Comparison of ENCODE assay signal across 1 cellular context in the genomic region with DNA sequence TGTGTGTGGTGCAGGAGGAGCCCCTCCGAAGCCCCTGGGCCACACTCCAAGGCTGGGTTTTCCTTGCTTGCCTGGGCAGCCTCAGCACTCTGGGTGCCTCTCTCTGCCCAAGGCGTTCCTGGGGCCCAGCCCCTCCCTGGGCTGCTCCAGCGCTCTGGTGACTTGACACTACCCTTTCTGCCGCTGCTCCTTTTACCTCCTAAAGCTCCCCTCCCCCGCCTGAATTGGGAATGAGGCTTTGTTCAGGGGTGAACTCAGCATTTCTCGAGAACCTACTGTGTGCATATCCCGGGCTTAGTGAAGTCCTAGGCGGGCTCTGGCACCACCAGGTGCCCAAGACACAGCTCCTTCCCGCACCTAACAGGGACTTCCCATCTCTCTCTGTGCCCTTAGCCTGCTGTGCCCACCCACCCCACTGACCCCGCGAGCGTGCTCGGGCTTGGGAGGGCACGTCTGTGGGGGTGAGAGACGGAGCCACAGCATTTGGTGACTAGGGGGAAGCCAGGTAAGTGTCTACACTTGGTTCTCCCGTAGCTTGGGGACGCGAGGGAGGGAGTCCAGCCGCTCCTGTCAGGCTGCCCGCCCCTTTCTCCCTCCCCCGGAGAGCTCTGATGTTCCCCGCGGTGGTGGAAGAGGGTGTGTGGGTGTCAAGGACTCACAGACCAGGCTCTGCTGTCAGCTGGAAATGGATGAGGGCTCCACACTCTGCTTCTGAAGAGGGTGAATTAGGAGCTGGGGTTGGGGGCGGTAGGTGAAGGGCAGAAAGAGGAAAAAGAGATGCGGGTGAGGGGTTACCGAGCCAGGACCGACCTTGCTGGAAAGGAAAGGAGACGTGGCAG.
A peak's percentile ranks its signal among the peaks of the same experiment; 100 is the strongest.
TF ChIP-seq lines count a peak whose summit lies in the region.

No MANE protein-coding gene starts in this region.

TF ChIP-seq in HepG2, 621 proteins besides CTCF, POLR2A, EP300 and RAD21 (continues in another document):
- TF ChIP-seq DNMT3B (CRISPR knock-in tag; conservative IDR thresholded peaks at IDR 0.05) = no peak
- peak; percentile 29; the same call in 1 of the 2 replicates for TF ChIP-seq CCDC6 (CRISPR knock-in tag; IDR thresholded peaks at IDR 0.05)
- no peak for TF ChIP-seq RFX5 (IDR thresholded peaks at IDR 0.05; ENCODE audit: low read depth, low read length)
- TF ChIP-seq PPARG (CRISPR knock-in tag; conservative IDR thresholded peaks at IDR 0.05) = no peak
- peak; percentile 71; the same call in 1 of the 2 replicates for TF ChIP-seq ZNF274 (CRISPR knock-in tag; IDR thresholded peaks at IDR 0.05)
- TF ChIP-seq, protein P1, sequence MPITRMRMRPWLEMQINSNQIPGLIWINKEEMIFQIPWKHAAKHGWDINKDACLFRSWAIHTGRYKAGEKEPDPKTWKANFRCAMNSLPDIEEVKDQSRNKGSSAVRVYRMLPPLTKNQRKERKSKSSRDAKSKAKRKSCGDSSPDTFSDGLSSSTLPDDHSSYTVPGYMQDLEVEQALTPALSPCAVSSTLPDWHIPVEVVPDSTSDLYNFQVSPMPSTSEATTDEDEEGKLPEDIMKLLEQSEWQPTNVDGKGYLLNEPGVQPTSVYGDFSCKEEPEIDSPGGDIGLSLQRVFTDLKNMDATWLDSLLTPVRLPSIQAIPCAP (CRISPR knock-in tag; IDR thresholded peaks at IDR 0.05; ENCODE audit: low read depth) = no peak
- no peak for TF ChIP-seq ZNF256 (CRISPR knock-in tag; conservative IDR thresholded peaks at IDR 0.05)
- TF ChIP-seq TAF15 (IDR thresholded peaks at IDR 0.05; ENCODE audit: low read depth, low read length, poor library complexity, severe bottlenecking) = no peak
- no peak for TF ChIP-seq ZNF280D (CRISPR knock-in tag; IDR thresholded peaks at IDR 0.05)
- TF ChIP-seq PAWR (CRISPR knock-in tag; IDR thresholded peaks at IDR 0.05; ENCODE audit: borderline replicate concordance) = no peak
- no peak for TF ChIP-seq TEAD2 (CRISPR knock-in tag; IDR thresholded peaks at IDR 0.05)
- TF ChIP-seq HMGXB3 (CRISPR knock-in tag; IDR thresholded peaks at IDR 0.05; ENCODE audit: borderline replicate concordance) = 0 out of 2 replicates have a peak, but pooled peaks have one; percentile 5
- TF ChIP-seq RXRA (CRISPR knock-in tag; IDR thresholded peaks at IDR 0.05) = no peak
- TF ChIP-seq ZNF687 (CRISPR knock-in tag; IDR thresholded peaks at IDR 0.05) = peak; percentile 13
- TF ChIP-seq CEBPG (CRISPR knock-in tag; IDR thresholded peaks at IDR 0.05) = no peak
- TF ChIP-seq HNRNPLL (IDR thresholded peaks at IDR 0.05; ENCODE audit: low read depth, low read length, poor library complexity, severe bottlenecking) = peak; percentile 9
- TF ChIP-seq TCF7L2 (IDR thresholded peaks at IDR 0.05; ENCODE audit: low read depth, low read length) = no peak
- TF ChIP-seq RARA (CRISPR knock-in tag; IDR thresholded peaks at IDR 0.05) = no peak
- no peak for TF ChIP-seq U2AF1 (optimal IDR thresholded peaks at IDR 0.05; ENCODE audit: low read depth, low read length)
- no peak for TF ChIP-seq HOXA9 (CRISPR knock-in tag; IDR thresholded peaks at IDR 0.05; ENCODE audit: borderline replicate concordance)
- TF ChIP-seq ZNF790 (CRISPR knock-in tag; IDR thresholded peaks at IDR 0.05; ENCODE audit: borderline replicate concordance) = 0 out of 2 replicates have a peak, but pooled peaks have one; percentile 44
- TF ChIP-seq KDM2A (CRISPR knock-in tag; IDR thresholded peaks at IDR 0.05; ENCODE audit: borderline replicate concordance, low read depth) = peak; percentile 11; the same call in 1 of the 2 replicates
- 0 out of 2 replicates have a peak, but pooled peaks have one; percentile 49 for TF ChIP-seq ZNF563 (CRISPR knock-in tag; IDR thresholded peaks at IDR 0.05)
- TF ChIP-seq BRCA1 (CRISPR knock-in tag; IDR thresholded peaks at IDR 0.05) = no peak
- TF ChIP-seq HOXA3 (CRISPR knock-in tag; IDR thresholded peaks at IDR 0.05) = no peak
- TF ChIP-seq ZNF607 (CRISPR knock-in tag; IDR thresholded peaks at IDR 0.05; ENCODE audit: borderline replicate concordance) = no peak
- no peak for TF ChIP-seq FOXJ3 (CRISPR knock-in tag; IDR thresholded peaks at IDR 0.05; ENCODE audit: borderline replicate concordance)
- TF ChIP-seq ZNF350 (CRISPR knock-in tag; IDR thresholded peaks at IDR 0.05; ENCODE audit: borderline replicate concordance, low read depth) = no peak
- no peak for TF ChIP-seq SRSF1 (optimal IDR thresholded peaks at IDR 0.05; ENCODE audit: low read depth, low read length)
- TF ChIP-seq ZNF891 (CRISPR knock-in tag; IDR thresholded peaks at IDR 0.05) = 0 out of 2 replicates have a peak, but pooled peaks have one; percentile 5
- TF ChIP-seq, protein P2, sequence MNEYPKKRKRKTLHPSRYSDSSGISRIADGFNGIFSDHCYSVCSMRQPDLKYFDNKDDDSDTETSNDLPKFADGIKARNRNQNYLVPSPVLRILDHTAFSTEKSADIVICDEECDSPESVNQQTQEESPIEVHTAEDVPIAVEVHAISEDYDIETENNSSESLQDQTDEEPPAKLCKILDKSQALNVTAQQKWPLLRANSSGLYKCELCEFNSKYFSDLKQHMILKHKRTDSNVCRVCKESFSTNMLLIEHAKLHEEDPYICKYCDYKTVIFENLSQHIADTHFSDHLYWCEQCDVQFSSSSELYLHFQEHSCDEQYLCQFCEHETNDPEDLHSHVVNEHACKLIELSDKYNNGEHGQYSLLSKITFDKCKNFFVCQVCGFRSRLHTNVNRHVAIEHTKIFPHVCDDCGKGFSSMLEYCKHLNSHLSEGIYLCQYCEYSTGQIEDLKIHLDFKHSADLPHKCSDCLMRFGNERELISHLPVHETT (CRISPR knock-in tag; conservative IDR thresholded peaks at IDR 0.05) = no peak
- no peak for TF ChIP-seq DR1 (CRISPR knock-in tag; IDR thresholded peaks at IDR 0.05)
- TF ChIP-seq NCOA5 (CRISPR knock-in tag; IDR thresholded peaks at IDR 0.05) = no peak
- TF ChIP-seq, protein P3, sequence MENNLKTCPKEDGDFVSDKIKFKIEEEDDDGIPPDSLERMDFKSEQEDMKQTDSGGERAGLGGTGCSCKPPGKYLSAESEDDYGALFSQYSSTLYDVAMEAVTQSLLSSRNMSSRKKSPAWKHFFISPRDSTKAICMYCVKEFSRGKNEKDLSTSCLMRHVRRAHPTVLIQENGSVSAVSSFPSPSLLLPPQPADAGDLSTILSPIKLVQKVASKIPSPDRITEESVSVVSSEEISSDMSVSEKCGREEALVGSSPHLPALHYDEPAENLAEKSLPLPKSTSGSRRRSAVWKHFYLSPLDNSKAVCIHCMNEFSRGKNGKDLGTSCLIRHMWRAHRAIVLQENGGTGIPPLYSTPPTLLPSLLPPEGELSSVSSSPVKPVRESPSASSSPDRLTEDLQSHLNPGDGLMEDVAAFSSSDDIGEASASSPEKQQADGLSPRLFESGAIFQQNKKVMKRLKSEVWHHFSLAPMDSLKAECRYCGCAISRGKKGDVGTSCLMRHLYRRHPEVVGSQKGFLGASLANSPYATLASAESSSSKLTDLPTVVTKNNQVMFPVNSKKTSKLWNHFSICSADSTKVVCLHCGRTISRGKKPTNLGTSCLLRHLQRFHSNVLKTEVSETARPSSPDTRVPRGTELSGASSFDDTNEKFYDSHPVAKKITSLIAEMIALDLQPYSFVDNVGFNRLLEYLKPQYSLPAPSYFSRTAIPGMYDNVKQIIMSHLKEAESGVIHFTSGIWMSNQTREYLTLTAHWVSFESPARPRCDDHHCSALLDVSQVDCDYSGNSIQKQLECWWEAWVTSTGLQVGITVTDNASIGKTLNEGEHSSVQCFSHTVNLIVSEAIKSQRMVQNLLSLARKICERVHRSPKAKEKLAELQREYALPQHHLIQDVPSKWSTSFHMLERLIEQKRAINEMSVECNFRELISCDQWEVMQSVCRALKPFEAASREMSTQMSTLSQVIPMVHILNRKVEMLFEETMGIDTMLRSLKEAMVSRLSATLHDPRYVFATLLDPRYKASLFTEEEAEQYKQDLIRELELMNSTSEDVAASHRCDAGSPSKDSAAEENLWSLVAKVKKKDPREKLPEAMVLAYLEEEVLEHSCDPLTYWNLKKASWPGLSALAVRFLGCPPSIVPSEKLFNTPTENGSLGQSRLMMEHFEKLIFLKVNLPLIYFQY (CRISPR knock-in tag; IDR thresholded peaks at IDR 0.05; ENCODE audit: borderline replicate concordance) = no peak
- no peak for TF ChIP-seq MYNN (CRISPR knock-in tag; IDR thresholded peaks at IDR 0.05; ENCODE audit: low read depth)
- TF ChIP-seq ARNT2 (CRISPR knock-in tag; IDR thresholded peaks at IDR 0.05; ENCODE audit: low read depth) = 0 out of 2 replicates have a peak, but pooled peaks have one; percentile 51
